In genomic region chr19:3046621-3047306, GRCh38 we compare ENCODE assay signal across 9 cellular contexts. TPM values are rescaled to one million over a fixed set of nuclear protein-coding genes. Genes with fewer than 3 reads are reported as not detected.
DNase-seq lines count a peak whose midpoint lies in the region; ATAC-seq and TF ChIP-seq lines count a peak whose summit lies in the region.
"Had no signal": no experiment of that assay in that cellular context is flagged by ENCODE, and none has a peak within 500 bp of the region (broad histone marks: within the 10 kb centered on the region; RNA-seq: fewer than 3 reads in every experiment).

No MANE protein-coding gene starts in this region.

- no CpG with 5 or more reads among the region's 33 CpGs for WGBS in iPS DF 6.9 (ENCODE audit: insufficient coverage, insufficient read length)
- WGBS in testis, 2 donors: 6 to 28% methylated on average over 6 to 27 of the region's 33 CpGs

- no peak overlapping the region for H3K4me3 Mint-ChIP-seq in progenitor cell of endocrine pancreas (ENCODE audit: low read depth)

- H3K4me1 ChIP-seq in iPS DF 6.9 (ENCODE audit: control insufficient read depth, insufficient read depth, low read length): 0 out of 2 replicates have a peak, but pooled peaks cover 2% of the 10 kb centered on the region
- peaks cover 14% of the 10 kb centered on the region for H3K4me1 ChIP-seq in testis

- H3K9me3 Mint-ChIP-seq in progenitor cell of endocrine pancreas (ENCODE audit: low read depth): no peaks in the 10 kb centered on the region

- intact Hi-C loops in testis (cut with DNase I; ENCODE audit: low total_unique reads): no loop called here

- H3K27me3 ChIP-seq in iPS DF 6.9 (ENCODE audit: control insufficient read depth, insufficient read depth, low read length) (no peaks in the 10 kb centered on the region), testis (no peaks in the 10 kb centered on the region)

- H3K36me3 ChIP-seq in iPS DF 6.9 (ENCODE audit: control insufficient read depth, insufficient read depth, low read length) (no peaks in the 10 kb centered on the region), testis (ENCODE audit: low read depth, missing control alignments) (no peaks in the 10 kb centered on the region)

- ATAC-seq in GM18519 (IDR thresholded peaks at IDR 0.05; ENCODE audit: low FRiP score, unreplicated experiment): no peak

- H3K4me3 ChIP-seq in iPS DF 6.9 (ENCODE audit: low read length): peak overlapping the region; percentile 38; the same call in 1 of the 2 replicates
- H3K4me3 ChIP-seq in testis: peak overlapping the region; percentile 15 to 39

- TF ChIP-seq POLR2A in testis (IDR thresholded peaks at IDR 0.05): no peak

- H3K9me3 ChIP-seq in iPS DF 6.9 (ENCODE audit: control insufficient read depth, insufficient read depth, low read length): no peaks in the 10 kb centered on the region
- H3K9me3 ChIP-seq in testis: no peaks in the 10 kb centered on the region

- H3K27ac Mint-ChIP-seq in progenitor cell of endocrine pancreas: no peak overlapping the region

- H3K36me3 Mint-ChIP-seq in progenitor cell of endocrine pancreas (ENCODE audit: insufficient read depth): no peaks in the 10 kb centered on the region

- no peaks in the 10 kb centered on the region for H3K27me3 Mint-ChIP-seq in progenitor cell of endocrine pancreas

- TF ChIP-seq CTCF in testis (IDR thresholded peaks at IDR 0.05): no peak
- TF ChIP-seq CTCF in progenitor cell of endocrine pancreas (IDR thresholded peaks at IDR 0.05; ENCODE audit: unreplicated experiment): no peak

- peaks cover 16% of the 10 kb centered on the region for H3K4me1 Mint-ChIP-seq in progenitor cell of endocrine pancreas (ENCODE audit: low read depth)

- H3K27ac ChIP-seq in iPS DF 6.9 (ENCODE audit: low read length): no peak overlapping the region
- peak overlapping the region; percentile 59 to 86 for H3K27ac ChIP-seq in testis

- DNase-seq in DMS79 treated with DMSO at 0.1 percent for 48 hours (lab: John Stamatoyannopoulos, UW) (peak; percentile 48), DMS79 (lab: John Stamatoyannopoulos, UW) (no peak), RPMI8226 (peak; percentile 47), iPS DF 6.9 (ENCODE audit: low read depth, low spot score) (no peak), testis (no peak), UCSD-AML1 (lab: John Stamatoyannopoulos, UW; ENCODE audit: unreplicated experiment) (no peak), progenitor cell of endocrine pancreas (ENCODE audit: low spot score, unreplicated experiment) (no peak)
- DNase-seq: 8988T had no signal

RNA-seq across cellular contexts. Expression of gene TLE5, which starts 15.5 kb away (rescaled TPM):
- 100 to 1,000 TPM; 354 to 539 TPM for total RNA-seq in testis
- polyA plus RNA-seq in testis (ENCODE audit: insufficient read depth, low read depth, low replicate concordance): 314 TPM
- total RNA-seq in progenitor cell of endocrine pancreas: 469 and 507 TPM in 2 replicates

RNA-seq across cellular contexts. Expression of gene TLE2, which starts 17.7 kb away (rescaled TPM):
- 10 to 100 TPM; 70.5 to 76.6 TPM for total RNA-seq in testis
- 30.2 TPM for polyA plus RNA-seq in testis (ENCODE audit: insufficient read depth, low read depth, low replicate concordance)
- 147 and 160 TPM in 2 replicates for total RNA-seq in progenitor cell of endocrine pancreas

RNA-seq across cellular contexts. Expression of gene GNA11, which starts 47.4 kb away (rescaled TPM):
- 100 to 1,000 TPM; 113 to 122 TPM for total RNA-seq in testis
- 125 TPM for polyA plus RNA-seq in testis (ENCODE audit: insufficient read depth, low read depth, low replicate concordance)
- total RNA-seq in progenitor cell of endocrine pancreas: 37.9 and 39.5 TPM in 2 replicates

Comparison
In these comparisons a context has a peak if more than half of its experiments do, and no peak if none do; other contexts are left out.
1. DNase-seq: peak in DMS79 treated with DMSO at 0.1 percent for 48 hours (single experiment) and RPMI8226 (single experiment); none in DMS79 (single experiment), iPS DF 6.9 (single experiment), testis (single experiment), UCSD-AML1 (single experiment) and progenitor cell of endocrine pancreas (single experiment).